ENCODE assay signal across 25 cellular contexts in genomic region chr5:994821-995220, GRCh38. TPM values are rescaled to one million over a fixed set of nuclear protein-coding genes. Genes with fewer than 3 reads are reported as not detected.
A peak's percentile ranks its signal among the peaks of the same experiment; 100 is the strongest.
DNase-seq lines count a peak whose midpoint lies in the region; ATAC-seq and TF ChIP-seq lines count a peak whose summit lies in the region.
"Had no signal": no experiment of that assay in that cellular context is flagged by ENCODE, and none has a peak within 500 bp of the region (broad histone marks: within the 10 kb centered on the region; RNA-seq: fewer than 3 reads in every experiment).

No MANE protein-coding gene starts in this region.

- ATAC-seq in RWPE2 (ENCODE audit: low read depth) = no peak
- ATAC-seq: naive thymus-derived CD4-positive, alpha-beta T cell; T-cell had no signal

- H2AFZ ChIP-seq in mesenchymal stem cell (ENCODE audit: low read depth, low read length) = no peak overlapping the region

- H3K23ac ChIP-seq in mesenchymal stem cell (ENCODE audit: low read length in 2 of 2) = no peak overlapping the region

- H2BK120ac ChIP-seq in mesenchymal stem cell (ENCODE audit: low read depth, low read length) = no peak overlapping the region

- WGBS in mesenchymal stem cell = 73% methylated on average over 4 of the region's 4 CpGs

- peaks cover 0 to 2% (median 0%) of the 10 kb centered on the region in 7 donors for H3K9me3 Mint-ChIP-seq in CD14-positive monocyte
- H3K9me3 Mint-ChIP-seq: dendritic cell treated with granulocyte-macrophage colony-stimulating factor and Interleukin-4, amounts not matched to agents 40 ng/mL and 50 ng/mL, for 4 days; stimulated activated naive CD8-positive, alpha-beta T cell treated with anti-CD3 and anti-CD28 coated beads, Interleukin-15, Interleukin-2, amounts not matched to agents 100 ng/mL and 50 ng/mL, for 24 hours; T-cell had no signal

- peak overlapping the region; percentile 90 for H4K91ac ChIP-seq in mesenchymal stem cell (ENCODE audit: low read length)

- H4K8ac ChIP-seq in mesenchymal stem cell (ENCODE audit: low read length) = peak overlapping the region; percentile 50

- DNase-seq in 8988T (peak; percentile 24), CD14-positive monocyte (ENCODE audit: low spot score) (peak; percentile 41), RWPE2 (ENCODE audit: low spot score) (peak; percentile 44), mesenchymal stem cell (no peak), NCI-H1048 (lab: John Stamatoyannopoulos, UW) (no peak), SIG-M5 (lab: John Stamatoyannopoulos, UW) (no peak), SHP77 treated with DMSO at 0.1 percent for 48 hours (lab: John Stamatoyannopoulos, UW) (no peak)
- DNase-seq: activated CD4-positive, alpha-beta T cell treated with anti-CD3 and anti-CD28 coated beads, Interleukin-2, amount 50 U/mL, for 1 hour; activated CD8-positive, alpha-beta memory T cell treated with anti-CD3 and anti-CD28 coated beads, Interleukin-2, amount 50 U/mL, for 48 hours; activated gamma-delta T cell; DMS79 treated with DMSO at 0.1 percent for 48 hours; IMR-90; kidney glomerular epithelial cell; mesendoderm; MG63; NCI-H146; NCI-H2171 treated with DMSO at 0.1 percent for 48 hours; stimulated activated CD4-positive, alpha-beta T cell treated with anti-CD3 and anti-CD28 coated beads, Interleukin-4, amount 100 ng/mL, for 24 hours; transverse colon had no signal

- H3K27me3 Mint-ChIP-seq in CD14-positive monocyte (ENCODE audit: low read depth in 3 of 3) = peaks cover 14 to 36% (median 15%) of the 10 kb centered on the region in 3 donors

- H3K4me2 ChIP-seq in mesenchymal stem cell (ENCODE audit: low read length, poor library complexity, severe bottlenecking) = no peak overlapping the region
- H3K4me2 ChIP-seq: smooth muscle cell had no signal

- H2BK12ac ChIP-seq in mesenchymal stem cell (ENCODE audit: low read length in 2 of 2) = peak overlapping the region; percentile 15 to 61

- peak overlapping the region; percentile 75 for H2BK15ac ChIP-seq in mesenchymal stem cell (ENCODE audit: low read depth, poor library complexity, severe bottlenecking)

- H3K36me3 ChIP-seq in RWPE2 (ENCODE audit: low read depth) = no peaks in the 10 kb centered on the region
- no peaks in the 10 kb centered on the region for H3K36me3 ChIP-seq in mesenchymal stem cell (ENCODE audit: control insufficient read depth in 1 of 2, insufficient read depth in 2 of 2, low read depth in 1 of 2, low read length in 2 of 2)
- H3K36me3 ChIP-seq: breast epithelium, MG63, transverse colon had no signal

- no peak overlapping the region for H3K9ac ChIP-seq in mesenchymal stem cell (ENCODE audit: low read length)

- intact Hi-C loops in CD14-positive monocyte (cut with micrococcal nuclease) = no loop called here

- H2AK5ac ChIP-seq in mesenchymal stem cell (ENCODE audit: low read length, severe bottlenecking) = no peak overlapping the region

- H3K4me3 ChIP-seq in RWPE2 (ENCODE audit: severe bottlenecking) (no peak overlapping the region), mesenchymal stem cell (ENCODE audit: insufficient read depth in 1 of 2, low read depth in 1 of 2, low read length in 2 of 2) (no peak overlapping the region)
- H3K4me3 ChIP-seq: breast epithelium, MG63, smooth muscle cell, transverse colon had no signal

- H3K36me3 Mint-ChIP-seq in CD14-positive monocyte = no peaks in the 10 kb centered on the region
- H3K36me3 Mint-ChIP-seq: T-cell had no signal

- H3K4ac ChIP-seq in mesenchymal stem cell (ENCODE audit: low read depth in 1 of 2, low read length in 2 of 2) = no peak overlapping the region

- no peak overlapping the region for H3K18ac ChIP-seq in mesenchymal stem cell (ENCODE audit: low read depth in 1 of 2, low read length in 2 of 2)

- no peak for TF ChIP-seq CTCF in CD14-positive monocyte (IDR thresholded peaks at IDR 0.05)
- TF ChIP-seq CTCF in RWPE2 (IDR thresholded peaks at IDR 0.05; ENCODE audit: poor library complexity, severe bottlenecking) = no peak

- H3K79me1 ChIP-seq in mesenchymal stem cell (replicated peaks; ENCODE audit: low read length, poor library complexity, severe bottlenecking) = no peaks in the 10 kb centered on the region

- H3K4me3 Mint-ChIP-seq in CD14-positive monocyte = no peak overlapping the region
- H3K4me3 Mint-ChIP-seq: dendritic cell treated with granulocyte-macrophage colony-stimulating factor and Interleukin-4, amounts not matched to agents 40 ng/mL and 50 ng/mL, for 4 days; naive thymus-derived CD4-positive, alpha-beta T cell; stimulated activated naive CD8-positive, alpha-beta T cell treated with anti-CD3 and anti-CD28 coated beads, Interleukin-15, Interleukin-2, amounts not matched to agents 100 ng/mL and 50 ng/mL, for 24 hours; T-cell had no signal

- no peak overlapping the region for H3K27ac Mint-ChIP-seq in CD14-positive monocyte
- H3K27ac Mint-ChIP-seq: dendritic cell treated with granulocyte-macrophage colony-stimulating factor and Interleukin-4, amounts not matched to agents 40 ng/mL and 50 ng/mL, for 4 days; naive thymus-derived CD4-positive, alpha-beta T cell; stimulated activated naive CD8-positive, alpha-beta T cell treated with anti-CD3 and anti-CD28 coated beads, Interleukin-15, Interleukin-2, amounts not matched to agents 100 ng/mL and 50 ng/mL, for 24 hours; T-cell had no signal

- no peaks in the 10 kb centered on the region for H3K9me3 ChIP-seq in RWPE2 (ENCODE audit: severe bottlenecking)
- H3K9me3 ChIP-seq in mesenchymal stem cell (ENCODE audit: control insufficient read depth, low read length) = no peaks in the 10 kb centered on the region
- H3K9me3 ChIP-seq: breast epithelium, MG63, transverse colon had no signal

- H3K4me1 ChIP-seq in RWPE2 (ENCODE audit: insufficient read depth, poor library complexity, severe bottlenecking) = no peaks in the 10 kb centered on the region
- H3K4me1 ChIP-seq in mesenchymal stem cell (ENCODE audit: control insufficient read depth, insufficient read depth, low read depth, low read length) = peaks cover 2% of the 10 kb centered on the region
- H3K4me1 ChIP-seq: breast epithelium had no signal

- no peak overlapping the region for H3K14ac ChIP-seq in mesenchymal stem cell (ENCODE audit: low read length in 2 of 2)

- no peak overlapping the region for H2BK5ac ChIP-seq in mesenchymal stem cell (ENCODE audit: low read depth, low read length, poor library complexity, severe bottlenecking)

- H3K27ac ChIP-seq in RWPE2 (ENCODE audit: poor library complexity, severe bottlenecking) (no peak overlapping the region), mesenchymal stem cell (ENCODE audit: low read length, poor library complexity, severe bottlenecking) (no peak overlapping the region)

- peaks cover 26% of the 10 kb centered on the region for H3K27me3 ChIP-seq in RWPE2 (ENCODE audit: insufficient read depth, poor library complexity, severe bottlenecking)
- peaks cover 38 to 74% of the 10 kb centered on the region in 2 experiments for H3K27me3 ChIP-seq in mesenchymal stem cell (ENCODE audit: control insufficient read depth in 1 of 2, insufficient read depth in 1 of 2, low read length in 2 of 2)
- H3K27me3 ChIP-seq: breast epithelium, MG63, transverse colon had no signal

- peaks cover 9% of the 10 kb centered on the region for H3K4me1 Mint-ChIP-seq in CD14-positive monocyte

RNA-seq across cellular contexts. Expression of gene NKD2, which starts 13.8 kb away (rescaled TPM):
- not detected for polyA plus RNA-seq in CD14-positive monocyte
- 6.5 TPM for polyA plus RNA-seq in mesenchymal stem cell (2013, experiment 1 of 2)
- 6.2 TPM for polyA plus RNA-seq in mesenchymal stem cell (2013, experiment 2 of 2)
- polyA plus RNA-seq: IMR-90; naive thymus-derived CD4-positive, alpha-beta T cell had no signal

Comparison
In these comparisons a context has a peak if more than half of its experiments do, and no peak if none do; other contexts are left out.
1. DNase-seq: peak in 8988T (single experiment), CD14-positive monocyte (single experiment) and RWPE2 (single experiment); none in mesenchymal stem cell (single experiment), NCI-H1048 (single experiment), SIG-M5 (single experiment) and SHP77 treated with DMSO at 0.1 percent for 48 hours (single experiment).